16 cellular contexts compared by ENCODE assay signal in the genomic region with DNA sequence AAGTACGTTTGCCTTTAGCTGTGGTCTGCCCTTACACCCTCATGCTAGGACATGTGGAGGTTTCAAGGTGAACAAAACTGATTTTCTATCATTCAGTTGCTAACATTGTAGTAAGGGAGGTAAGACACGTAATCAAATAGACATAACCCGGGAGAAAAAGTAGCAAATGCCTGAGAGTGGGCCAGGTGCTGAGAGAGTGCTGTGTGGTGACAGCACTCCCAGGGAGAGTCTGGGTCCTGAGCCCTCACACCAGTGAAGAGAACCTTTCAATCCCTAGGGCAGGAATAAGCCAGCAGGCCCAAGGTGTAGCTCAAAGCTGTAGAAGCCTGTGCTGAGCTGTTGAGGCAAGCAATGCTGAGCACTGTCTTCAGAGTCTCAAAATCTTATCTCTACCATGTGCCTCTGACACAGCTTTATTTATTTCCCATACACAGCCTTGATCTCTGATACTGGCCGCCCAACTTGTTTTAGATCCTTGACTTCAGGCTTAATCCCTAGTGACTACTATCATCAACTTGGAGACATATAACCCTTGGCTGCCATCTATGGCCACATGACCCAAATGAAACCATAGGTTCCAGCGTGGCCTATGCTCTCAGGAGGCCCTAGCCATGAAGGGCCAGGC. TPM values are rescaled to one million over a fixed set of nuclear protein-coding genes. Genes with fewer than 3 reads are reported as not detected.
DNase-seq lines count a peak whose midpoint lies in the region; ATAC-seq and TF ChIP-seq lines count a peak whose summit lies in the region.
"Had no signal": no experiment of that assay in that cellular context is flagged by ENCODE, and none has a peak within 500 bp of the region (broad histone marks: within the 10 kb centered on the region; RNA-seq: fewer than 3 reads in every experiment).

No MANE protein-coding gene starts in this region.

- no peak overlapping the region for H3K27ac Mint-ChIP-seq in stimulated activated effector memory CD8-positive, alpha-beta T cell treated with anti-CD3 and anti-CD28 coated beads, Interleukin-12 subunit alpha, Interleukin-12 subunit beta, amount 100 ng/mL, for 72 hours
- no peak overlapping the region for H3K27ac Mint-ChIP-seq in stimulated activated naive B cell treated with anti-CD40 and anti-IgM and Interleukin-4, amounts not matched to agents 10 μg/mL and 1 μg/mL and 100 μg/mL, for 72 hours
- no peak overlapping the region for H3K27ac Mint-ChIP-seq in Calu3 (ENCODE audit: unreplicated experiment)
- H3K27ac Mint-ChIP-seq: CD14-positive monocyte; CD4-positive, alpha-beta memory T cell had no signal

- no peak overlapping the region for H3K4me3 ChIP-seq in right atrium auricular region
- H3K4me3 ChIP-seq in mesenchymal stem cell (ENCODE audit: insufficient read depth in 1 of 2, low read depth in 1 of 2, low read length in 2 of 2) = no peak overlapping the region
- H3K4me3 ChIP-seq: BLaER1, GM12878, GM23248, HAP-1 had no signal

- no peak overlapping the region for H3K9ac ChIP-seq in mesenchymal stem cell (ENCODE audit: low read length)
- H3K9ac ChIP-seq: BLaER1, GM23248 had no signal

- intact Hi-C loops in cardiac septum (cut with DNase I) = no loop called here
- intact Hi-C loops in Calu3 (cut with micrococcal nuclease; ENCODE audit: unreplicated experiment) = no loop called here

- DNase-seq in right atrium auricular region (ENCODE audit: low spot score) = no peak
- DNase-seq in cardiac septum (ENCODE audit: low spot score) = no peak
- no peak for DNase-seq in mesenchymal stem cell
- no peak for DNase-seq in stimulated activated effector memory CD8-positive, alpha-beta T cell treated with anti-CD3 and anti-CD28 coated beads, Interleukin-12 subunit alpha, Interleukin-12 subunit beta, amount 100 ng/mL, for 72 hours (ENCODE audit: low spot score in 2 of 2)
- DNase-seq in GDM1 (lab: John Stamatoyannopoulos, UW) = no peak
- no peak for DNase-seq in stimulated activated naive B cell treated with anti-CD40 and anti-IgM and Interleukin-4, amounts not matched to agents 10 μg/mL and 1 μg/mL and 100 μg/mL, for 72 hours
- no peak for DNase-seq in Calu3
- DNase-seq: 8988T; CD4-positive, alpha-beta memory T cell; DMS79 treated with DMSO at 0.1 percent for 48 hours had no signal

- H4K91ac ChIP-seq in mesenchymal stem cell (ENCODE audit: low read length) = no peak overlapping the region

- H3K36me3 ChIP-seq in right atrium auricular region (no peaks in the 10 kb centered on the region), mesenchymal stem cell (ENCODE audit: control insufficient read depth in 1 of 2, insufficient read depth in 2 of 2, low read depth in 1 of 2, low read length in 2 of 2) (no peaks in the 10 kb centered on the region)
- H3K36me3 ChIP-seq: BLaER1, HAP-1 had no signal

- H3K27me3 ChIP-seq in right atrium auricular region = no peaks in the 10 kb centered on the region
- H3K27me3 ChIP-seq in mesenchymal stem cell (ENCODE audit: control insufficient read depth in 1 of 2, insufficient read depth in 1 of 2, low read length in 2 of 2) = no peaks in the 10 kb centered on the region
- H3K27me3 ChIP-seq: BLaER1 had no signal

- TF ChIP-seq CTCF in right atrium auricular region (IDR thresholded peaks at IDR 0.05) (no peak), Calu3 (IDR thresholded peaks at IDR 0.05; ENCODE audit: unreplicated experiment) (no peak)

- no peak overlapping the region for H3K23ac ChIP-seq in mesenchymal stem cell (ENCODE audit: low read length in 2 of 2)

- no peak overlapping the region for H2AFZ ChIP-seq in mesenchymal stem cell (ENCODE audit: low read depth, low read length)
- H2AFZ ChIP-seq: GM23248 had no signal

- H3K27me3 Mint-ChIP-seq in stimulated activated naive B cell treated with anti-CD40 and anti-IgM and Interleukin-4, amounts not matched to agents 10 μg/mL and 1 μg/mL and 100 μg/mL, for 72 hours = no peaks in the 10 kb centered on the region
- H3K27me3 Mint-ChIP-seq in Calu3 (ENCODE audit: unreplicated experiment) = no peaks in the 10 kb centered on the region

- H3K9me3 ChIP-seq in right atrium auricular region (no peaks in the 10 kb centered on the region), mesenchymal stem cell (ENCODE audit: control insufficient read depth, low read length) (no peaks in the 10 kb centered on the region)
- H3K9me3 ChIP-seq: BLaER1, HAP-1 had no signal

- H3K9me3 Mint-ChIP-seq in stimulated activated effector memory CD8-positive, alpha-beta T cell treated with anti-CD3 and anti-CD28 coated beads, Interleukin-12 subunit alpha, Interleukin-12 subunit beta, amount 100 ng/mL, for 72 hours = no peaks in the 10 kb centered on the region
- H3K9me3 Mint-ChIP-seq in stimulated activated naive B cell treated with anti-CD40 and anti-IgM and Interleukin-4, amounts not matched to agents 10 μg/mL and 1 μg/mL and 100 μg/mL, for 72 hours = no peaks in the 10 kb centered on the region
- no peaks in the 10 kb centered on the region for H3K9me3 Mint-ChIP-seq in Calu3 (ENCODE audit: low read depth, unreplicated experiment)
- H3K9me3 Mint-ChIP-seq: CD4-positive, alpha-beta memory T cell had no signal

- 84% methylated on average over 5 of the region's 5 CpGs for WGBS in mesenchymal stem cell

- H3K14ac ChIP-seq in mesenchymal stem cell (ENCODE audit: low read length in 2 of 2) = no peak overlapping the region

- CTCF ChIA-PET in Calu3 (lab: Charles Lee) = no interaction called here

- no peaks in the 10 kb centered on the region for H3K4me1 Mint-ChIP-seq in stimulated activated effector memory CD8-positive, alpha-beta T cell treated with anti-CD3 and anti-CD28 coated beads, Interleukin-12 subunit alpha, Interleukin-12 subunit beta, amount 100 ng/mL, for 72 hours
- no peaks in the 10 kb centered on the region for H3K4me1 Mint-ChIP-seq in stimulated activated naive B cell treated with anti-CD40 and anti-IgM and Interleukin-4, amounts not matched to agents 10 μg/mL and 1 μg/mL and 100 μg/mL, for 72 hours
- H3K4me1 Mint-ChIP-seq in Calu3 (ENCODE audit: low read depth, unreplicated experiment) = peaks cover 10% of the 10 kb centered on the region
- H3K4me1 Mint-ChIP-seq: CD14-positive monocyte; CD4-positive, alpha-beta memory T cell had no signal

- ATAC-seq in stimulated activated effector memory CD8-positive, alpha-beta T cell treated with anti-CD3 and anti-CD28 coated beads, Interleukin-12 subunit alpha, Interleukin-12 subunit beta, amount 100 ng/mL, for 72 hours = peak; percentile 22
- no peak for ATAC-seq in stimulated activated naive B cell treated with anti-CD40 and anti-IgM and Interleukin-4, amounts not matched to agents 10 μg/mL and 1 μg/mL and 100 μg/mL, for 72 hours (replicated peaks)
- ATAC-seq: GM12878 had no signal

- H3K4me1 ChIP-seq in right atrium auricular region (peaks cover 0 to 21% of the 10 kb centered on the region in 2 donors), mesenchymal stem cell (ENCODE audit: control insufficient read depth, insufficient read depth, low read depth, low read length) (no peaks in the 10 kb centered on the region)
- H3K4me1 ChIP-seq: BLaER1, HAP-1 had no signal

- no peak overlapping the region for H3K4me3 Mint-ChIP-seq in stimulated activated effector memory CD8-positive, alpha-beta T cell treated with anti-CD3 and anti-CD28 coated beads, Interleukin-12 subunit alpha, Interleukin-12 subunit beta, amount 100 ng/mL, for 72 hours
- no peak overlapping the region for H3K4me3 Mint-ChIP-seq in stimulated activated naive B cell treated with anti-CD40 and anti-IgM and Interleukin-4, amounts not matched to agents 10 μg/mL and 1 μg/mL and 100 μg/mL, for 72 hours
- H3K4me3 Mint-ChIP-seq in Calu3 (ENCODE audit: low read depth, unreplicated experiment) = no peak overlapping the region
- H3K4me3 Mint-ChIP-seq: CD14-positive monocyte; CD4-positive, alpha-beta memory T cell had no signal

- H2BK15ac ChIP-seq in mesenchymal stem cell (ENCODE audit: low read depth, poor library complexity, severe bottlenecking) = no peak overlapping the region

- no peaks in the 10 kb centered on the region for H3K36me3 Mint-ChIP-seq in stimulated activated effector memory CD8-positive, alpha-beta T cell treated with anti-CD3 and anti-CD28 coated beads, Interleukin-12 subunit alpha, Interleukin-12 subunit beta, amount 100 ng/mL, for 72 hours
- H3K36me3 Mint-ChIP-seq in stimulated activated naive B cell treated with anti-CD40 and anti-IgM and Interleukin-4, amounts not matched to agents 10 μg/mL and 1 μg/mL and 100 μg/mL, for 72 hours = no peaks in the 10 kb centered on the region
- H3K36me3 Mint-ChIP-seq in Calu3 (ENCODE audit: insufficient read depth, unreplicated experiment) = no peaks in the 10 kb centered on the region
- H3K36me3 Mint-ChIP-seq: CD14-positive monocyte; CD4-positive, alpha-beta memory T cell had no signal

- no peak overlapping the region for H4K8ac ChIP-seq in mesenchymal stem cell (ENCODE audit: low read length)

- H2BK5ac ChIP-seq in mesenchymal stem cell (ENCODE audit: low read depth, low read length, poor library complexity, severe bottlenecking) = no peak overlapping the region

- no peak overlapping the region for H3K18ac ChIP-seq in mesenchymal stem cell (ENCODE audit: low read depth in 1 of 2, low read length in 2 of 2)

- no peak overlapping the region for H3K4me2 ChIP-seq in mesenchymal stem cell (ENCODE audit: low read length, poor library complexity, severe bottlenecking)
- H3K4me2 ChIP-seq: BLaER1 had no signal

- H2AK5ac ChIP-seq in mesenchymal stem cell (ENCODE audit: low read length, severe bottlenecking) = peak overlapping the region; percentile 13

- H2BK120ac ChIP-seq in mesenchymal stem cell (ENCODE audit: low read depth, low read length) = no peak overlapping the region

- peak overlapping the region; percentile 18 to 38 for H3K27ac ChIP-seq in right atrium auricular region
- H3K27ac ChIP-seq in mesenchymal stem cell (ENCODE audit: low read length, poor library complexity, severe bottlenecking) = no peak overlapping the region
- H3K27ac ChIP-seq: BLaER1, GM23248, HL-60 had no signal

- no TSS peak for BruUV-seq in Calu3 (replicated peaks; lab: Mats Ljungman, UMichigan)

- no peak overlapping the region for H2BK12ac ChIP-seq in mesenchymal stem cell (ENCODE audit: low read length in 2 of 2)

- H3K4ac ChIP-seq in mesenchymal stem cell (ENCODE audit: low read depth in 1 of 2, low read length in 2 of 2) = no peak overlapping the region

- H3K79me1 ChIP-seq in mesenchymal stem cell (replicated peaks; ENCODE audit: low read length, poor library complexity, severe bottlenecking) = peaks cover 4% of the 10 kb centered on the region

RNA-seq across cellular contexts. Expression of gene TPD52L1, which starts 55.2 kb away (rescaled TPM):
- total RNA-seq in right atrium auricular region (10 to 100 TPM; 29.4 to 96.7 TPM), cardiac septum (91.0 TPM), Calu3 (2022) (37.5 and 50.6 TPM in 2 replicates)
- 6.5 TPM for polyA plus RNA-seq in mesenchymal stem cell (2013, experiment 1 of 2)
- 5.5 TPM for polyA plus RNA-seq in mesenchymal stem cell (2013, experiment 2 of 2)
- polyA plus RNA-seq: CD14-positive monocyte had no signal
